20 cellular contexts compared by ENCODE assay signal in genomic region chr12:7650091-7650490, GRCh38. TPM values are rescaled to one million over a fixed set of nuclear protein-coding genes. Genes with fewer than 3 reads are reported as not detected.
DNase-seq lines count a peak whose midpoint lies in the region; ATAC-seq and TF ChIP-seq lines count a peak whose summit lies in the region.
"Had no signal": no experiment of that assay in that cellular context is flagged by ENCODE, and none has a peak within 500 bp of the region (broad histone marks: within the 10 kb centered on the region; RNA-seq: fewer than 3 reads in every experiment).

No MANE protein-coding gene starts in this region.

- POLR2A ChIA-PET in WTC11 (lab: Charles Lee), result no interaction called here

- H3K27me3 Mint-ChIP-seq in WTC11 (ENCODE audit: low read depth), result no peaks in the 10 kb centered on the region

- no peaks in the 10 kb centered on the region for H3K79me1 ChIP-seq in trophoblast cell (ENCODE audit: low read length)

- H3K27ac ChIP-seq in trophoblast cell (ENCODE audit: low read depth, low read length), result no peak overlapping the region

- H2BK12ac ChIP-seq in trophoblast cell (ENCODE audit: low read length), result no peak overlapping the region

- H3K4me3 ChIP-seq in epithelial cell of esophagus (ENCODE audit: low read length) (no peak overlapping the region), trophoblast cell (ENCODE audit: low read depth, low read length) (no peak overlapping the region)
- H3K4me3 ChIP-seq: GM12878, GM23338 had no signal

- no CpG with 5 or more reads among the region's 5 CpGs for WGBS in trophoblast cell (ENCODE audit: extremely low coverage, insufficient coverage, insufficient read length)

- H3K18ac ChIP-seq in trophoblast cell (ENCODE audit: low read length), result no peak overlapping the region

- no peak overlapping the region for H3K4me3 Mint-ChIP-seq in WTC11
- H3K4me3 Mint-ChIP-seq: CD4-positive, alpha-beta memory T cell; GM23338; H9 had no signal

- no peaks in the 10 kb centered on the region for H3K4me1 ChIP-seq in trophoblast cell (ENCODE audit: control insufficient read depth in 1 of 2, insufficient read depth in 2 of 2, low read length in 2 of 2)

- H3K9me3 ChIP-seq in trophoblast cell (ENCODE audit: insufficient read depth, low read depth, low read length), result no peaks in the 10 kb centered on the region

- H3K4ac ChIP-seq in trophoblast cell (ENCODE audit: low read depth, low read length), result no peak overlapping the region

- H3K23ac ChIP-seq in trophoblast cell (ENCODE audit: low read length), result no peak overlapping the region

- H3K4me2 ChIP-seq in trophoblast cell (ENCODE audit: low read length), result no peak overlapping the region
- H3K4me2 ChIP-seq: GM23338 had no signal

- no peak overlapping the region for H4K8ac ChIP-seq in trophoblast cell (ENCODE audit: low read depth, low read length)

- CTCF ChIA-PET in WTC11 (lab: Charles Lee), result interaction anchor here (1.0 kb wide), 1 partner anchor 156 kb away, joined by 3 read pairs; no protein-coding TSS in a partner anchor

- no peak for ATAC-seq in WTC11
- ATAC-seq: GM12878, GM23338, HCT116 had no signal

- peaks cover 3% of the 10 kb centered on the region; the same call in 1 of the 2 replicates for H3K9me3 Mint-ChIP-seq in WTC11
- H3K9me3 Mint-ChIP-seq: CD4-positive, alpha-beta memory T cell; GM23338; H9 had no signal

- no peaks in the 10 kb centered on the region for H3K27me3 ChIP-seq in trophoblast cell (ENCODE audit: insufficient read depth, low read length)

- intact Hi-C loops in posterior cingulate gyrus (cut with DNase I), result no loop called here

- no peak overlapping the region for H4K12ac ChIP-seq in trophoblast cell (ENCODE audit: low read depth, low read length)

- H3K36me3 ChIP-seq in trophoblast cell (ENCODE audit: control insufficient read depth in 1 of 2, insufficient read depth in 2 of 2, low read length in 2 of 2), result no peaks in the 10 kb centered on the region

- H3K4me1 Mint-ChIP-seq in WTC11, result peaks cover 21% of the 10 kb centered on the region
- H3K4me1 Mint-ChIP-seq: CD4-positive, alpha-beta memory T cell had no signal

- H2BK5ac ChIP-seq in trophoblast cell (ENCODE audit: low read depth, low read length, poor library complexity), result no peak overlapping the region

- no peak overlapping the region for H2BK120ac ChIP-seq in trophoblast cell (ENCODE audit: insufficient read depth, low read length, poor library complexity)

- DNase-seq in HT1080 (ENCODE audit: low read depth) (peak; percentile 10), M059J (ENCODE audit: low read depth) (peak; percentile 47), epithelial cell of esophagus (ENCODE audit: low read depth) (peak; percentile 11), trophoblast cell (peak; percentile 79 to 82), NCI-H1436 treated with DMSO at 0.1 percent for 48 hours (lab: John Stamatoyannopoulos, UW) (no peak), posterior cingulate gyrus (no peak), WTC11 (ENCODE audit: low spot score) (no peak)
- DNase-seq: C1 segment of cervical spinal cord; Calu3; CD4-positive, alpha-beta memory T cell; COR-L47; DND-41; H9 had no signal

- no peak overlapping the region for H4K91ac ChIP-seq in trophoblast cell (ENCODE audit: low read depth, low read length)

- no peak overlapping the region for H2AFZ ChIP-seq in trophoblast cell (ENCODE audit: insufficient read depth, low read length, poor library complexity)

- H3K27ac Mint-ChIP-seq in WTC11, result no peak overlapping the region
- H3K27ac Mint-ChIP-seq: CD4-positive, alpha-beta memory T cell; GM23338 had no signal

- H3K9ac ChIP-seq in trophoblast cell (ENCODE audit: low read length), result no peak overlapping the region

- no peak overlapping the region for H3K14ac ChIP-seq in trophoblast cell (ENCODE audit: low read length)

- H3K36me3 Mint-ChIP-seq in WTC11, result no peaks in the 10 kb centered on the region
- H3K36me3 Mint-ChIP-seq: CD4-positive, alpha-beta memory T cell had no signal

- TF ChIP-seq CTCF in epithelial cell of esophagus (IDR thresholded peaks at IDR 0.05; ENCODE audit: insufficient read depth, low read depth, low read length, missing control alignments) (no peak), WTC11 (IDR thresholded peaks at IDR 0.05) (no peak)

- no peak overlapping the region for H2AK5ac ChIP-seq in trophoblast cell (ENCODE audit: low read length)

- no peaks in the 10 kb centered on the region for H3K79me2 ChIP-seq in trophoblast cell (ENCODE audit: control insufficient read depth, insufficient read depth, low read length, poor library complexity)

TF ChIP-seq in WTC11, 78 proteins besides CTCF, POLR2A, EP300 and RAD21 (continues in another document):
- TF ChIP-seq NR1H2 (CRISPR knock-in tag; IDR thresholded peaks at IDR 0.05) (no peak), NFYB (CRISPR knock-in tag; conservative IDR thresholded peaks at IDR 0.05; ENCODE audit: low read depth) (no peak), SOX15 (CRISPR knock-in tag; IDR thresholded peaks at IDR 0.05) (no peak), NR3C1 (CRISPR knock-in tag; conservative IDR thresholded peaks at IDR 0.05; ENCODE audit: low read depth) (no peak), ZMAT4 (CRISPR knock-in tag; IDR thresholded peaks at IDR 0.05) (no peak), NR2C2 (CRISPR knock-in tag; IDR thresholded peaks at IDR 0.05) (no peak), TP53 (CRISPR knock-in tag; IDR thresholded peaks at IDR 0.05) (no peak), SMAD3 (CRISPR knock-in tag; IDR thresholded peaks at IDR 0.05; ENCODE audit: borderline replicate concordance) (no peak), JUN (CRISPR knock-in tag; IDR thresholded peaks at IDR 0.05) (no peak), USF1 (CRISPR knock-in tag; IDR thresholded peaks at IDR 0.05) (no peak)
- TF ChIP-seq, protein P1, sequence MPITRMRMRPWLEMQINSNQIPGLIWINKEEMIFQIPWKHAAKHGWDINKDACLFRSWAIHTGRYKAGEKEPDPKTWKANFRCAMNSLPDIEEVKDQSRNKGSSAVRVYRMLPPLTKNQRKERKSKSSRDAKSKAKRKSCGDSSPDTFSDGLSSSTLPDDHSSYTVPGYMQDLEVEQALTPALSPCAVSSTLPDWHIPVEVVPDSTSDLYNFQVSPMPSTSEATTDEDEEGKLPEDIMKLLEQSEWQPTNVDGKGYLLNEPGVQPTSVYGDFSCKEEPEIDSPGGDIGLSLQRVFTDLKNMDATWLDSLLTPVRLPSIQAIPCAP (CRISPR knock-in tag; IDR thresholded peaks at IDR 0.05), result no peak
- TF ChIP-seq, protein P2, sequence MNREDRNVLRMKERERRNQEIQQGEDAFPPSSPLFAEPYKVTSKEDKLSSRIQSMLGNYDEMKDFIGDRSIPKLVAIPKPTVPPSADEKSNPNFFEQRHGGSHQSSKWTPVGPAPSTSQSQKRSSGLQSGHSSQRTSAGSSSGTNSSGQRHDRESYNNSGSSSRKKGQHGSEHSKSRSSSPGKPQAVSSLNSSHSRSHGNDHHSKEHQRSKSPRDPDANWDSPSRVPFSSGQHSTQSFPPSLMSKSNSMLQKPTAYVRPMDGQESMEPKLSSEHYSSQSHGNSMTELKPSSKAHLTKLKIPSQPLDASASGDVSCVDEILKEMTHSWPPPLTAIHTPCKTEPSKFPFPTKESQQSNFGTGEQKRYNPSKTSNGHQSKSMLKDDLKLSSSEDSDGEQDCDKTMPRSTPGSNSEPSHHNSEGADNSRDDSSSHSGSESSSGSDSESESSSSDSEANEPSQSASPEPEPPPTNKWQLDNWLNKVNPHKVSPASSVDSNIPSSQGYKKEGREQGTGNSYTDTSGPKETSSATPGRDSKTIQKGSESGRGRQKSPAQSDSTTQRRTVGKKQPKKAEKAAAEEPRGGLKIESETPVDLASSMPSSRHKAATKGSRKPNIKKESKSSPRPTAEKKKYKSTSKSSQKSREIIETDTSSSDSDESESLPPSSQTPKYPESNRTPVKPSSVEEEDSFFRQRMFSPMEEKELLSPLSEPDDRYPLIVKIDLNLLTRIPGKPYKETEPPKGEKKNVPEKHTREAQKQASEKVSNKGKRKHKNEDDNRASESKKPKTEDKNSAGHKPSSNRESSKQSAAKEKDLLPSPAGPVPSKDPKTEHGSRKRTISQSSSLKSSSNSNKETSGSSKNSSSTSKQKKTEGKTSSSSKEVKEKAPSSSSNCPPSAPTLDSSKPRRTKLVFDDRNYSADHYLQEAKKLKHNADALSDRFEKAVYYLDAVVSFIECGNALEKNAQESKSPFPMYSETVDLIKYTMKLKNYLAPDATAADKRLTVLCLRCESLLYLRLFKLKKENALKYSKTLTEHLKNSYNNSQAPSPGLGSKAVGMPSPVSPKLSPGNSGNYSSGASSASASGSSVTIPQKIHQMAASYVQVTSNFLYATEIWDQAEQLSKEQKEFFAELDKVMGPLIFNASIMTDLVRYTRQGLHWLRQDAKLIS (CRISPR knock-in tag; IDR thresholded peaks at IDR 0.05; ENCODE audit: borderline replicate concordance), result no peak
- TF ChIP-seq, protein P3, sequence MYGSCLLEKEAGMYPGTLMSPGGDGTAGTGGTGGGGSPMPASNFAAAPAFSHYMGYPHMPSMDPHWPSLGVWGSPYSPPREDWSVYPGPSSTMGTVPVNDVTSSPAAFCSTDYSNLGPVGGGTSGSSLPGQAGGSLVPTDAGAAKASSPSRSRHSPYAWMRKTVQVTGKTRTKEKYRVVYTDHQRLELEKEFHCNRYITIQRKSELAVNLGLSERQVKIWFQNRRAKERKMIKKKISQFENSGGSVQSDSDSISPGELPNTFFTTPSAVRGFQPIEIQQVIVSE (CRISPR knock-in tag; IDR thresholded peaks at IDR 0.05; ENCODE audit: borderline replicate concordance), result no peak

RNA-seq across cellular contexts. Expression of gene APOBEC1, which starts 15.6 kb away (rescaled TPM):
- total RNA-seq in HT1080 (2014; rRNA removed; shearing (Covaris generic)), result not detected in 2 replicates
- not detected in 2 replicates for polyA plus RNA-seq in HT1080 (2015; cell fraction: cytosol; rRNA removed)
- not detected in 2 replicates for polyA plus RNA-seq in HT1080 (2015; cell fraction: nucleus; rRNA removed)
- total RNA-seq in M059J (2014; rRNA removed; shearing (Covaris generic)), result not detected in 2 replicates
- polyA plus RNA-seq in trophoblast cell (2013), result not detected in 2 replicates
- not detected in 3 replicates for total RNA-seq in WTC11 (2021)
- total RNA-seq: A172; A673; Calu3; CD4-positive, alpha-beta memory T cell; GM12878; GM23338; H4; H9 had no signal
- polyA plus RNA-seq: BJ; CD4-positive, alpha-beta memory T cell; GM12878; GM23338 had no signal

RNA-seq across cellular contexts. Expression of gene GDF3, which starts 45.5 kb away (rescaled TPM):
- not detected in 2 replicates for total RNA-seq in HT1080 (2014; rRNA removed; shearing (Covaris generic))
- polyA plus RNA-seq in HT1080 (2015; cell fraction: cytosol; rRNA removed), result not detected in 2 replicates
- not detected in 2 replicates for polyA plus RNA-seq in HT1080 (2015; cell fraction: nucleus; rRNA removed)
- not detected in 2 replicates for total RNA-seq in M059J (2014; rRNA removed; shearing (Covaris generic))
- not detected in 2 replicates for polyA plus RNA-seq in trophoblast cell (2013)
- total RNA-seq in WTC11 (2021), result 34.4 to 42.0 TPM (median 38.2 TPM) in 3 replicates
- total RNA-seq: A172; A673; Calu3; CD4-positive, alpha-beta memory T cell; GM12878; H4 had no signal
- polyA plus RNA-seq: BJ; CD4-positive, alpha-beta memory T cell; GM12878 had no signal

Comparison
In these comparisons a context has a peak if more than half of its experiments do, and no peak if none do; other contexts are left out.
1. DNase-seq: peak in HT1080 (single experiment), M059J (single experiment), epithelial cell of esophagus (single experiment) and trophoblast cell (2 of 2); none in NCI-H1436 treated with DMSO at 0.1 percent for 48 hours (single experiment), posterior cingulate gyrus (0 of 10) and WTC11 (single experiment).
2. RNA of gene GDF3, which starts 45.5 kb away (total RNA-seq): 34.4 to 42.0 TPM in WTC11; not detected in HT1080 and not detected in M059J; every median in the first group is over 10 times any median in the second.